In the genomic region with DNA sequence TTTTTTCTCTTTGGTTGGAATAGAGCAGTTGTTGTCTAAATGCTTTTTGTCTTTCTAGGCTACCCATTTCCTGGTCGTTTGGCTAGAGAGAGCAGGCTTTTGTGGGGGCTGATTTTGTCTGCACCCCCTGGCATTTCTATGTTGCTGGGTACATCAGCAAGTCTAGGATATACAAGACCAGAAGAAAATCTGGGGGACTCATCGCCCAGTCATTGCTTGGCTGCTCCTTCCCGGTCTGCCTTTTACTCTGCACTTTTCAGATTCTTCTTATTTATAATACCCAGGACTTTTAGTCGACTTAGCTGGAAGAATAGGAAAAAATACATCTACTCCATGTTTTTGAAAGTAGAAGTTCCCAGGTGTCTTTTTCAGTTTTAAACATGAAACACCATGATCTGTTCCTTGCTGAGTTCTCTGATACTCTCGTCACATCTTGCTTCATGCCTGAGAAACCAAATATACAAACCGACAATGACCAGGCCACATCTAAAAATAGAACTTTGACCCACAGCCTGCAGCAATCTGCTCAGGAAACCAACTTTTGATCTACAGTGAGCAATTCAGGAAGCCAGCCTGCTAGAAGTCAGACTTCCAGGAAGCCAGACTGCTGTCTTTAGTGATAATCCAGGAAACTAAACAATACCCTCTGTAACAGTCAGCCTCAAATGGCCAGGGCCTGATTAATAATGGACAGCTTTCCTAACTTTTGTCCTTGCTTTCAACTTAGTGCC, we compare ENCODE assay signal across 11 cellular contexts.
DNase-seq lines count a peak whose midpoint lies in the region; ATAC-seq and TF ChIP-seq lines count a peak whose summit lies in the region.
"Had no signal": no experiment of that assay in that cellular context is flagged by ENCODE, and none has a peak within 500 bp of the region (broad histone marks: within the 10 kb centered on the region; RNA-seq: fewer than 3 reads in every experiment).

No MANE protein-coding gene starts in this region.

- peaks cover 11% of the 10 kb centered on the region for H3K4me1 Mint-ChIP-seq in neural progenitor cell
- H3K4me1 Mint-ChIP-seq in CD4-positive, alpha-beta T cell (ENCODE audit: low read depth): no peaks in the 10 kb centered on the region

- CTCF ChIA-PET in CD4-positive, alpha-beta T cell (lab: Charles Lee): no interaction called here

- no peak overlapping the region for H2AFZ ChIP-seq in neural progenitor cell (replicated peaks)

- H3K4me3 Mint-ChIP-seq in neural progenitor cell: no peak overlapping the region
- H3K4me3 Mint-ChIP-seq in CD4-positive, alpha-beta T cell: no peak overlapping the region
- H3K4me3 Mint-ChIP-seq: dendritic cell treated with granulocyte-macrophage colony-stimulating factor and Interleukin-4, amounts not matched to agents 40 ng/mL and 50 ng/mL, for 4 days had no signal

- TF ChIP-seq POLR2A in adrenal gland (IDR thresholded peaks at IDR 0.05): no peak
- TF ChIP-seq POLR2A in esophagus muscularis mucosa (IDR thresholded peaks at IDR 0.05; ENCODE audit: low read depth): no peak

- no peaks in the 10 kb centered on the region for H3K36me3 Mint-ChIP-seq in neural progenitor cell
- H3K36me3 Mint-ChIP-seq in CD4-positive, alpha-beta T cell (ENCODE audit: low read depth): no peaks in the 10 kb centered on the region

- peak; percentile 24 for DNase-seq in SIG-M5 treated with dmso at 0.1 percent for 504 hours (lab: John Stamatoyannopoulos, UW; ENCODE audit: unreplicated experiment)
- DNase-seq in SIG-M5 (lab: John Stamatoyannopoulos, UW): no peak
- DNase-seq in adrenal gland: peak in 4 of 7 donors; percentile 14 to 53 (median 25)
- peak; percentile 41 for DNase-seq in pulmonary artery endothelial cell (ENCODE audit: low read depth, low spot score)
- DNase-seq in esophagus muscularis mucosa (ENCODE audit: extremely low spot score): no peak
- no peak for DNase-seq in neural progenitor cell (ENCODE audit: low spot score)
- no peak for DNase-seq in CD4-positive, alpha-beta T cell

- no peak for TF ChIP-seq EP300 in esophagus muscularis mucosa (IDR thresholded peaks at IDR 0.05)

- no peaks in the 10 kb centered on the region for H4K20me1 ChIP-seq in neural progenitor cell (ENCODE audit: low read depth)

- H3K9ac ChIP-seq in neural progenitor cell: no peak overlapping the region

- no peaks in the 10 kb centered on the region for H3F3A ChIP-seq in neural progenitor cell (ENCODE audit: low read depth)

- WGBS in adrenal gland, 4 donors: 58 to 69% (median 63%) methylated on average over 6 of the region's 6 CpGs
- 56% methylated on average over 6 of the region's 6 CpGs for WGBS in esophagus muscularis mucosa

- no peak overlapping the region for H3K4me2 ChIP-seq in neural progenitor cell
- H3K4me2 ChIP-seq: A549 had no signal

- H3K27me3 ChIP-seq in adrenal gland (no peaks in the 10 kb centered on the region), esophagus muscularis mucosa (no peaks in the 10 kb centered on the region), neural progenitor cell (no peaks in the 10 kb centered on the region)
- peaks cover 7% of the 10 kb centered on the region for H3K27me3 ChIP-seq in CD4-positive, alpha-beta T cell (ENCODE audit: control insufficient read depth, insufficient read depth, low read length)

- no peak for TF ChIP-seq CTCF in adrenal gland (IDR thresholded peaks at IDR 0.05)
- TF ChIP-seq CTCF in esophagus muscularis mucosa (IDR thresholded peaks at IDR 0.05): no peak
- no peak for TF ChIP-seq CTCF in neural progenitor cell (IDR thresholded peaks at IDR 0.05)
- TF ChIP-seq CTCF in CD4-positive, alpha-beta T cell (IDR thresholded peaks at IDR 0.05): no peak

- H3K4me3 ChIP-seq in adrenal gland: no peak overlapping the region
- H3K4me3 ChIP-seq in esophagus muscularis mucosa: no peak overlapping the region
- no peak overlapping the region for H3K4me3 ChIP-seq in neural progenitor cell
- H3K4me3 ChIP-seq: A549 had no signal

- no peaks in the 10 kb centered on the region for H3K9me3 Mint-ChIP-seq in neural progenitor cell
- no peaks in the 10 kb centered on the region for H3K9me3 Mint-ChIP-seq in CD4-positive, alpha-beta T cell
- H3K9me3 Mint-ChIP-seq: dendritic cell treated with granulocyte-macrophage colony-stimulating factor and Interleukin-4, amounts not matched to agents 40 ng/mL and 50 ng/mL, for 4 days had no signal

- peak; percentile 75 for ATAC-seq in HG03442 (IDR thresholded peaks at IDR 0.05; ENCODE audit: unreplicated experiment)
- ATAC-seq in CD4-positive, alpha-beta T cell (ENCODE audit: poor library complexity): no peak
- ATAC-seq: A549, sciatic nerve had no signal

- no peaks in the 10 kb centered on the region for H3K27me3 Mint-ChIP-seq in neural progenitor cell (ENCODE audit: insufficient read depth, low read depth)
- peaks cover 16% of the 10 kb centered on the region for H3K27me3 Mint-ChIP-seq in CD4-positive, alpha-beta T cell
- H3K27me3 Mint-ChIP-seq: dendritic cell treated with granulocyte-macrophage colony-stimulating factor and Interleukin-4, amounts not matched to agents 40 ng/mL and 50 ng/mL, for 4 days had no signal

- no peaks in the 10 kb centered on the region for H3K79me2 ChIP-seq in neural progenitor cell (ENCODE audit: low read depth)

- POLR2A ChIA-PET in CD4-positive, alpha-beta T cell (lab: Charles Lee): interaction anchor here (0.6 kb wide), 1 partner anchor 24 kb away, joined by 3 read pairs; no protein-coding TSS in a partner anchor

- intact Hi-C loops in adrenal gland (cut with DNase I): no loop called here
- intact Hi-C loops in esophagus muscularis mucosa (cut with DNase I): no loop called here
- intact Hi-C loops in CD4-positive, alpha-beta T cell (cut with DNase I, micrococcal nuclease): no loop called here

- no peak overlapping the region for H3K27ac Mint-ChIP-seq in neural progenitor cell
- no peak overlapping the region for H3K27ac Mint-ChIP-seq in CD4-positive, alpha-beta T cell
- H3K27ac Mint-ChIP-seq: dendritic cell treated with granulocyte-macrophage colony-stimulating factor and Interleukin-4, amounts not matched to agents 40 ng/mL and 50 ng/mL, for 4 days had no signal

- H3K36me3 ChIP-seq in adrenal gland (replicated peaks in 1 of 2): no peaks in the 10 kb centered on the region
- H3K36me3 ChIP-seq in esophagus muscularis mucosa: no peaks in the 10 kb centered on the region
- H3K36me3 ChIP-seq in neural progenitor cell: no peaks in the 10 kb centered on the region

- H3K9me3 ChIP-seq in adrenal gland (replicated peaks in 1 of 3): no peaks in the 10 kb centered on the region
- no peaks in the 10 kb centered on the region for H3K9me3 ChIP-seq in esophagus muscularis mucosa
- H3K9me3 ChIP-seq in neural progenitor cell (ENCODE audit: low read depth): no peaks in the 10 kb centered on the region
- no peaks in the 10 kb centered on the region for H3K9me3 ChIP-seq in CD4-positive, alpha-beta T cell (ENCODE audit: control insufficient read depth, low read length)
- H3K9me3 ChIP-seq: A549 had no signal

- H3K27ac ChIP-seq in adrenal gland (no peak overlapping the region), esophagus muscularis mucosa (replicated peaks in 1 of 4) (peak overlapping the region in 1 of 4 donors; percentile 11), neural progenitor cell (no peak overlapping the region)
- H3K27ac ChIP-seq in CD4-positive, alpha-beta T cell (ENCODE audit: low read depth, low read length): no peak overlapping the region
- H3K27ac ChIP-seq: A549 had no signal

- H3K4me1 ChIP-seq in adrenal gland (replicated peaks in 1 of 2) (no peaks in the 10 kb centered on the region), esophagus muscularis mucosa (peaks cover 10% of the 10 kb centered on the region in 4 donors), neural progenitor cell (peaks cover 6% of the 10 kb centered on the region)
- H3K4me1 ChIP-seq: A549 had no signal

Comparison
In these comparisons a context has a peak if more than half of its experiments do, and no peak if none do; other contexts are left out.
1. DNase-seq: peak in SIG-M5 treated with dmso at 0.1 percent for 504 hours (single experiment), adrenal gland (4 of 7) and pulmonary artery endothelial cell (single experiment); none in SIG-M5 (single experiment), esophagus muscularis mucosa (single experiment), neural progenitor cell (single experiment) and CD4-positive, alpha-beta T cell (0 of 10).